11 cellular contexts compared by ENCODE assay signal in genomic region chr17:64277831-64278562, GRCh38. TPM values are rescaled to one million over a fixed set of nuclear protein-coding genes. Genes with fewer than 3 reads are reported as not detected.
A peak's percentile ranks its signal among the peaks of the same experiment; 100 is the strongest.
DNase-seq lines count a peak whose midpoint lies in the region; ATAC-seq and TF ChIP-seq lines count a peak whose summit lies in the region.
"Had no signal": no experiment of that assay in that cellular context is flagged by ENCODE, and none has a peak within 500 bp of the region (broad histone marks: within the 10 kb centered on the region; RNA-seq: fewer than 3 reads in every experiment).

No MANE protein-coding gene starts in this region.

- peaks cover 4% of the 10 kb centered on the region for H3K27me3 Mint-ChIP-seq in CD4-positive, CD25-positive, alpha-beta regulatory T cell
- H3K27me3 Mint-ChIP-seq in natural killer cell (ENCODE audit: low read depth in 2 of 2), result no peaks in the 10 kb centered on the region
- H3K27me3 Mint-ChIP-seq: activated T-helper 17 cell treated with anti-CD3 and anti-CD28 coated beads, Interleukin-2, amount 50 U/mL, for 72 hours had no signal

- no peak for ATAC-seq in CD4-positive, CD25-positive, alpha-beta regulatory T cell (ENCODE audit: low read depth in 2 of 2)
- no peak; the same call in 2 of the 3 replicates for ATAC-seq in RWPE2 (ENCODE audit: low read depth)
- ATAC-seq in Right ventricle myocardium superior (ENCODE audit: poor library complexity), result peak; percentile 61
- no peak for ATAC-seq in natural killer cell
- ATAC-seq in HG03378 (IDR thresholded peaks at IDR 0.05; ENCODE audit: unreplicated experiment), result no peak
- ATAC-seq: activated T-helper 17 cell treated with anti-CD3 and anti-CD28 coated beads, Interleukin-2, amount 50 U/mL, for 72 hours had no signal

- WGBS in ovary, 3 donors, result 52 to 56% (median 55%) methylated on average over 7 of the region's 7 CpGs
- WGBS in adrenal gland, 4 donors, result 70 to 79% (median 76%) methylated on average over 7 of the region's 7 CpGs

- no peak overlapping the region for H3K4me3 ChIP-seq in CD4-positive, CD25-positive, alpha-beta regulatory T cell (ENCODE audit: low read depth, low read length)
- H3K4me3 ChIP-seq in RWPE2 (ENCODE audit: severe bottlenecking) (no peak overlapping the region), ovary (no peak overlapping the region), adrenal gland (no peak overlapping the region)
- H3K4me3 ChIP-seq: thoracic aorta had no signal

- TF ChIP-seq CTCF in RWPE2 (IDR thresholded peaks at IDR 0.05; ENCODE audit: poor library complexity, severe bottlenecking), result no peak
- TF ChIP-seq CTCF in ovary (IDR thresholded peaks at IDR 0.05), result no peak
- TF ChIP-seq CTCF in natural killer cell (IDR thresholded peaks at IDR 0.05), result no peak
- TF ChIP-seq CTCF in adrenal gland (IDR thresholded peaks at IDR 0.05), result no peak

- H3K27ac ChIP-seq in CD4-positive, CD25-positive, alpha-beta regulatory T cell (ENCODE audit: insufficient read depth, low read length, poor library complexity, severe bottlenecking), result no peak overlapping the region
- H3K27ac ChIP-seq in RWPE2 (ENCODE audit: poor library complexity, severe bottlenecking), result peak overlapping the region; percentile 30
- H3K27ac ChIP-seq in ovary, result peak overlapping the region in 1 of 2 donors; percentile 61
- H3K27ac ChIP-seq in adrenal gland, result peak overlapping the region in 2 of 5 donors; percentile 4 to 23
- H3K27ac ChIP-seq: C4-2B, thoracic aorta had no signal

- TF ChIP-seq POLR2A in ovary (IDR thresholded peaks at IDR 0.05) (no peak), adrenal gland (IDR thresholded peaks at IDR 0.05) (no peak)

- TF ChIP-seq EP300 in ovary (IDR thresholded peaks at IDR 0.05), result no peak

- no peaks in the 10 kb centered on the region for H3K36me3 Mint-ChIP-seq in CD4-positive, CD25-positive, alpha-beta regulatory T cell
- H3K36me3 Mint-ChIP-seq in natural killer cell, result no peaks in the 10 kb centered on the region

- no peaks in the 10 kb centered on the region for H3K27me3 ChIP-seq in CD4-positive, CD25-positive, alpha-beta regulatory T cell (ENCODE audit: control insufficient read depth, insufficient read depth, low read length)
- H3K27me3 ChIP-seq in RWPE2 (ENCODE audit: insufficient read depth, poor library complexity, severe bottlenecking) (no peaks in the 10 kb centered on the region), ovary (no peaks in the 10 kb centered on the region), adrenal gland (no peaks in the 10 kb centered on the region)

- H3K27ac Mint-ChIP-seq in CD4-positive, CD25-positive, alpha-beta regulatory T cell, result peak overlapping the region in 2 of 3 donors; percentile 7 to 53
- H3K27ac Mint-ChIP-seq in natural killer cell, result no peak overlapping the region
- H3K27ac Mint-ChIP-seq: activated T-helper 17 cell treated with anti-CD3 and anti-CD28 coated beads, Interleukin-2, amount 50 U/mL, for 72 hours had no signal

- no peak overlapping the region for H3K4me3 Mint-ChIP-seq in CD4-positive, CD25-positive, alpha-beta regulatory T cell
- no peak overlapping the region for H3K4me3 Mint-ChIP-seq in natural killer cell
- H3K4me3 Mint-ChIP-seq: activated T-helper 17 cell treated with anti-CD3 and anti-CD28 coated beads, Interleukin-2, amount 50 U/mL, for 72 hours had no signal

- intact Hi-C loops in Right ventricle myocardium superior (cut with DNase I), result loop anchor here (10.0 kb wide), 1 partner anchor 353 kb away; no protein-coding TSS in a partner anchor
- intact Hi-C loops in ovary (cut with DNase I), result loop anchor here in 1 of 4 donors (5.0 kb wide), 1 partner anchor 131 kb away; no protein-coding TSS in a partner anchor
- intact Hi-C loops in natural killer cell (cut with micrococcal nuclease), result no loop called here
- intact Hi-C loops in adrenal gland (cut with DNase I), result loop anchor here in 1 of 2 donors (10.0 kb wide), 1 partner anchor 123 kb away; no protein-coding TSS in a partner anchor

- no peaks in the 10 kb centered on the region for H3K9me3 ChIP-seq in CD4-positive, CD25-positive, alpha-beta regulatory T cell (ENCODE audit: control insufficient read depth in 2 of 2, low read length in 2 of 2)
- H3K9me3 ChIP-seq in RWPE2 (ENCODE audit: severe bottlenecking), result no peaks in the 10 kb centered on the region
- H3K9me3 ChIP-seq in ovary, result no peaks in the 10 kb centered on the region
- no peaks in the 10 kb centered on the region for H3K9me3 ChIP-seq in adrenal gland (replicated peaks in 1 of 3)
- H3K9me3 ChIP-seq: thoracic aorta had no signal

- H3K4me1 ChIP-seq in CD4-positive, CD25-positive, alpha-beta regulatory T cell (ENCODE audit: control insufficient read depth, insufficient read depth, low read length, poor library complexity, severe bottlenecking), result no peaks in the 10 kb centered on the region
- H3K4me1 ChIP-seq in RWPE2 (ENCODE audit: insufficient read depth, poor library complexity, severe bottlenecking) (peaks cover 4% of the 10 kb centered on the region), ovary (ENCODE audit: insufficient read depth) (peaks cover 2% of the 10 kb centered on the region), adrenal gland (replicated peaks in 1 of 2) (peaks cover 5 to 22% of the 10 kb centered on the region in 2 donors)

- H3K9me3 Mint-ChIP-seq in CD4-positive, CD25-positive, alpha-beta regulatory T cell, result peaks cover 0 to 2% (median 0%) of the 10 kb centered on the region in 7 donors
- H3K9me3 Mint-ChIP-seq in natural killer cell, result no peaks in the 10 kb centered on the region
- H3K9me3 Mint-ChIP-seq: activated T-helper 17 cell treated with anti-CD3 and anti-CD28 coated beads, Interleukin-2, amount 50 U/mL, for 72 hours had no signal

- DNase-seq in CD4-positive, CD25-positive, alpha-beta regulatory T cell, result no peak
- DNase-seq in RWPE2 (ENCODE audit: low spot score) (no peak), Right ventricle myocardium superior (no peak), ovary (peak in 4 of 5 donors; percentile 30 to 46 (median 36)), natural killer cell (no peak), adrenal gland (no peak), LoVo (ENCODE audit: low spot score) (no peak)

- H3K4me1 Mint-ChIP-seq in CD4-positive, CD25-positive, alpha-beta regulatory T cell, result peaks cover 0 to 2% (median under 1%) of the 10 kb centered on the region in 4 donors
- H3K4me1 Mint-ChIP-seq in natural killer cell, result no peaks in the 10 kb centered on the region
- H3K4me1 Mint-ChIP-seq: activated T-helper 17 cell treated with anti-CD3 and anti-CD28 coated beads, Interleukin-2, amount 50 U/mL, for 72 hours had no signal

- no peaks in the 10 kb centered on the region for H3K36me3 ChIP-seq in CD4-positive, CD25-positive, alpha-beta regulatory T cell (ENCODE audit: control insufficient read depth, insufficient read depth, low read length)
- no peaks in the 10 kb centered on the region for H3K36me3 ChIP-seq in RWPE2 (ENCODE audit: low read depth)
- H3K36me3 ChIP-seq in ovary, result no peaks in the 10 kb centered on the region
- no peaks in the 10 kb centered on the region for H3K36me3 ChIP-seq in adrenal gland (replicated peaks in 1 of 2)
- H3K36me3 ChIP-seq: thoracic aorta had no signal

RNA-seq across cellular contexts. Expression of gene TEX2, which starts 14.9 kb away (rescaled TPM):
- 9.3 TPM for total RNA-seq in CD4-positive, CD25-positive, alpha-beta regulatory T cell
- polyA plus RNA-seq in CD4-positive, CD25-positive, alpha-beta regulatory T cell, result 1 to 10 TPM; 6.0 to 6.8 (median 6.1) TPM
- total RNA-seq in Right ventricle myocardium superior (54.0 TPM), ovary (10 to 100 TPM; 20.9 to 36.7 (median 31.7) TPM), natural killer cell (10 to 100 TPM in 2 of 3 donors, 1 to 10 TPM in 1; 8.3 to 16.3 (median 11.3) TPM), adrenal gland (10 to 100 TPM; 56.5 to 91.5 (median 65.9) TPM)
- polyA plus RNA-seq in ovary (10 to 100 TPM; 13.9 to 31.4 TPM), adrenal gland (10 to 100 TPM; 12.0 to 80.6 (median 18.5) TPM)

Comparison
In these comparisons a context has a peak if more than half of its experiments do, and no peak if none do; other contexts are left out.
1. DNase-seq: peak in ovary (4 of 5); none in CD4-positive, CD25-positive, alpha-beta regulatory T cell (0 of 3), RWPE2 (single experiment), Right ventricle myocardium superior (single experiment), natural killer cell (single experiment), adrenal gland (0 of 7) and LoVo (single experiment).
2. H3K27ac Mint-ChIP-seq: peak in CD4-positive, CD25-positive, alpha-beta regulatory T cell (2 of 3); none in natural killer cell (0 of 2).